ENCODE assay signal across 8 cellular contexts in genomic region chr6:32113386-32114352, GRCh38. TPM values are rescaled to one million over a fixed set of nuclear protein-coding genes. Genes with fewer than 3 reads are reported as not detected.
DNase-seq lines count a peak whose midpoint lies in the region; ATAC-seq and TF ChIP-seq lines count a peak whose summit lies in the region.

No MANE protein-coding gene starts in this region.

- H2AFZ ChIP-seq in PC-9 (no peak overlapping the region), mesenchymal stem cell (ENCODE audit: low read depth, low read length) (no peak overlapping the region)

- peak overlapping the region; percentile 62 for H2BK15ac ChIP-seq in mesenchymal stem cell (ENCODE audit: low read depth, poor library complexity, severe bottlenecking)

- H3K27ac ChIP-seq in PC-9 (no peak overlapping the region), mesenchymal stem cell (ENCODE audit: low read length, poor library complexity, severe bottlenecking) (no peak overlapping the region), upper lobe of right lung (peak overlapping the region; percentile 77)

- H3K79me2 ChIP-seq in PC-9 (ENCODE audit: low read depth): no peaks in the 10 kb centered on the region

- peak overlapping the region in 1 of 2 experiments; percentile 46 for H3K23ac ChIP-seq in mesenchymal stem cell (ENCODE audit: low read length in 2 of 2)

- H4K20me1 ChIP-seq in PC-9 (ENCODE audit: insufficient read depth): no peaks in the 10 kb centered on the region; the same call in 1 of the 2 replicates

- WGBS in mesenchymal stem cell: 80% methylated on average over 7 of the region's 9 CpGs

- peak overlapping the region; percentile 89 for H3K27ac Mint-ChIP-seq in endothelial cell (ENCODE audit: unreplicated experiment)

- H3K18ac ChIP-seq in mesenchymal stem cell (ENCODE audit: low read depth in 1 of 2, low read length in 2 of 2): peak overlapping the region; percentile 67 to 90

- H3K9me3 ChIP-seq in PC-9 (ENCODE audit: insufficient read depth, low read depth) (no peaks in the 10 kb centered on the region), mesenchymal stem cell (ENCODE audit: control insufficient read depth, low read length) (no peaks in the 10 kb centered on the region), upper lobe of right lung (no peaks in the 10 kb centered on the region)

- peaks cover 26% of the 10 kb centered on the region for H3K36me3 Mint-ChIP-seq in endothelial cell (ENCODE audit: low read depth, unreplicated experiment)

- H3F3A ChIP-seq in PC-9 (ENCODE audit: insufficient read depth, low read depth): peaks cover 17% of the 10 kb centered on the region

- peaks cover 12% of the 10 kb centered on the region for H3K27me3 Mint-ChIP-seq in endothelial cell (ENCODE audit: unreplicated experiment)

- peaks cover 41% of the 10 kb centered on the region for H3K4me1 Mint-ChIP-seq in endothelial cell (ENCODE audit: unreplicated experiment)

- H4K8ac ChIP-seq in mesenchymal stem cell (ENCODE audit: low read length): peak overlapping the region; percentile 72

- H2AK5ac ChIP-seq in mesenchymal stem cell (ENCODE audit: low read length, severe bottlenecking): no peak overlapping the region

- H3K4me2 ChIP-seq in PC-9 (no peak overlapping the region), mesenchymal stem cell (ENCODE audit: low read length, poor library complexity, severe bottlenecking) (no peak overlapping the region)

- H3K4me3 ChIP-seq in PC-9 (no peak overlapping the region), mesenchymal stem cell (ENCODE audit: insufficient read depth in 1 of 2, low read depth in 1 of 2, low read length in 2 of 2) (peak overlapping the region in 1 of 2 experiments; percentile 20), upper lobe of right lung (no peak overlapping the region)

- H2BK5ac ChIP-seq in mesenchymal stem cell (ENCODE audit: low read depth, low read length, poor library complexity, severe bottlenecking): no peak overlapping the region

- H3K9ac ChIP-seq in mesenchymal stem cell (ENCODE audit: low read length): peak overlapping the region; percentile 88

- H3K36me3 ChIP-seq in PC-9 (ENCODE audit: low read depth): peaks cover 9% of the 10 kb centered on the region; the same call in 1 of the 2 replicates
- H3K36me3 ChIP-seq in mesenchymal stem cell (ENCODE audit: control insufficient read depth in 1 of 2, insufficient read depth in 2 of 2, low read depth in 1 of 2, low read length in 2 of 2): peaks cover 32 to 49% of the 10 kb centered on the region in 2 experiments
- H3K36me3 ChIP-seq in upper lobe of right lung: peaks cover 33% of the 10 kb centered on the region

- intact Hi-C loops in PC-9 (cut with micrococcal nuclease; ENCODE audit: unreplicated experiment): loop anchor here (1.0 to 2.0 kb wide), 2 partner anchors 26 to 67 kb away; no protein-coding TSS in a partner anchor
- intact Hi-C loops in upper lobe of right lung (cut with DNase I): no loop called here

- POLR2A ChIA-PET in PC-9 (lab: Charles Lee; ENCODE audit: unreplicated experiment): interaction anchor here (0.5 to 0.8 kb wide), 7 partner anchors 23 to 1714 kb away, joined by 3 to 4 read pairs (median 4); no protein-coding TSS in a partner anchor

- H3K79me1 ChIP-seq in mesenchymal stem cell (replicated peaks; ENCODE audit: low read length, poor library complexity, severe bottlenecking): peaks cover 3% of the 10 kb centered on the region

- no TSS peak for BruUV-seq in PC-9 (replicated peaks; lab: Mats Ljungman, UMichigan)

- H3K9me3 Mint-ChIP-seq in endothelial cell (ENCODE audit: unreplicated experiment): no peaks in the 10 kb centered on the region

- H2BK12ac ChIP-seq in mesenchymal stem cell (ENCODE audit: low read length in 2 of 2): peak overlapping the region; percentile 29 to 96

- ATAC-seq in upper lobe of right lung (peak; percentile 77), HG03159 (IDR thresholded peaks at IDR 0.05; ENCODE audit: unreplicated experiment) (no peak), HG03342 (IDR thresholded peaks at IDR 0.05; ENCODE audit: unreplicated experiment) (no peak), HG03045 (IDR thresholded peaks at IDR 0.05; ENCODE audit: unreplicated experiment) (no peak)

- H3K4me3 Mint-ChIP-seq in endothelial cell (ENCODE audit: unreplicated experiment): peak overlapping the region; percentile 47

- H3K4me1 ChIP-seq in PC-9 (replicated peaks; ENCODE audit: insufficient read depth) (peaks cover 21% of the 10 kb centered on the region; the same call in 1 of the 2 replicates), mesenchymal stem cell (ENCODE audit: control insufficient read depth, insufficient read depth, low read depth, low read length) (peaks cover 7% of the 10 kb centered on the region), upper lobe of right lung (peaks cover 42% of the 10 kb centered on the region)

- peak overlapping the region in 1 of 2 experiments; percentile 87 for H3K14ac ChIP-seq in mesenchymal stem cell (ENCODE audit: low read length in 2 of 2)

- no peaks in the 10 kb centered on the region for H3K9me2 ChIP-seq in PC-9 (ENCODE audit: insufficient read depth)

- H3K27me3 ChIP-seq in PC-9 (ENCODE audit: insufficient read depth, low read depth) (no peaks in the 10 kb centered on the region), mesenchymal stem cell (ENCODE audit: control insufficient read depth in 1 of 2, insufficient read depth in 1 of 2, low read length in 2 of 2) (peaks cover 0 to 23% of the 10 kb centered on the region in 2 experiments), upper lobe of right lung (no peaks in the 10 kb centered on the region)

- peak overlapping the region; percentile 82 for H2BK120ac ChIP-seq in mesenchymal stem cell (ENCODE audit: low read depth, low read length)

- H4K91ac ChIP-seq in mesenchymal stem cell (ENCODE audit: low read length): peak overlapping the region; percentile 93

- CTCF ChIA-PET in PC-9 (lab: Charles Lee): interaction anchor here (1.0 kb wide), 1 partner anchor 33 kb away, joined by 3 read pairs; no protein-coding TSS in a partner anchor

- DNase-seq in AG09319 (ENCODE audit: extremely low read depth, low read depth) (peak; percentile 97), PC-9 (peak; percentile 64 to 85), endothelial cell (ENCODE audit: low spot score) (no peak), mesenchymal stem cell (peak; percentile 99), upper lobe of right lung (peak; percentile 79)

- TF ChIP-seq CTCF in AG09319 (IDR thresholded peaks at IDR 0.05; ENCODE audit: low read depth, low read length): peak; percentile 77
- TF ChIP-seq CTCF in PC-9 (conservative IDR thresholded peaks at IDR 0.05): peak; percentile 45; the same call in 1 of the 2 replicates
- no peak for TF ChIP-seq CTCF in endothelial cell (IDR thresholded peaks at IDR 0.05; ENCODE audit: unreplicated experiment)
- TF ChIP-seq CTCF in upper lobe of right lung (IDR thresholded peaks at IDR 0.05): peak; percentile 29

- peak overlapping the region; percentile 68 to 87 for H3K4ac ChIP-seq in mesenchymal stem cell (ENCODE audit: low read depth in 1 of 2, low read length in 2 of 2)

RNA-seq across cellular contexts. Expression of gene TNXB, which starts 4.5 kb away (rescaled TPM):
- total RNA-seq in PC-9 (2021): 15.1 and 22.1 TPM in 2 replicates
- 7.5 TPM for total RNA-seq in endothelial cell (ENCODE audit: unreplicated experiment)
- 3.9 TPM for polyA plus RNA-seq in mesenchymal stem cell (2013, experiment 1 of 2)
- 3.2 TPM for polyA plus RNA-seq in mesenchymal stem cell (2013, experiment 2 of 2)
- total RNA-seq in upper lobe of right lung: 162 TPM

RNA-seq across cellular contexts. Expression of gene ATF6B, which starts 14.4 kb away (rescaled TPM):
- total RNA-seq in PC-9 (2021): 87.2 and 102 TPM in 2 replicates
- total RNA-seq in endothelial cell (ENCODE audit: unreplicated experiment): 72.9 TPM
- polyA plus RNA-seq in mesenchymal stem cell (2013, experiment 1 of 2): 68.3 TPM
- polyA plus RNA-seq in mesenchymal stem cell (2013, experiment 2 of 2): 66.3 TPM
- 78.1 TPM for total RNA-seq in upper lobe of right lung

RNA-seq across cellular contexts. Expression of gene FKBPL, which starts 16.4 kb away (rescaled TPM):
- total RNA-seq in PC-9 (2021): 11.6 and 12.6 TPM in 2 replicates
- 5.2 TPM for total RNA-seq in endothelial cell (ENCODE audit: unreplicated experiment)
- 4.3 TPM for polyA plus RNA-seq in mesenchymal stem cell (2013, experiment 1 of 2)
- polyA plus RNA-seq in mesenchymal stem cell (2013, experiment 2 of 2): 4.3 TPM
- total RNA-seq in upper lobe of right lung: 4.3 TPM

RNA-seq across cellular contexts. Expression of gene PRRT1, which starts 38.1 kb away (rescaled TPM):
- total RNA-seq in PC-9 (2021) (12.6 and 15.9 TPM in 2 replicates), endothelial cell (ENCODE audit: unreplicated experiment) (2.1 TPM), upper lobe of right lung (1.4 TPM)
- polyA plus RNA-seq in mesenchymal stem cell (2013, experiment 1 of 2): 8.0 TPM
- 7.9 TPM for polyA plus RNA-seq in mesenchymal stem cell (2013, experiment 2 of 2)

RNA-seq across cellular contexts. Expression of gene PPT2, which starts 40.3 kb away (rescaled TPM):
- total RNA-seq in PC-9 (2021) (38.2 and 42.5 TPM in 2 replicates), endothelial cell (ENCODE audit: unreplicated experiment) (44.4 TPM), upper lobe of right lung (19.2 TPM)
- polyA plus RNA-seq in mesenchymal stem cell (2013, experiment 1 of 2): 31.6 TPM
- polyA plus RNA-seq in mesenchymal stem cell (2013, experiment 2 of 2): 31.6 TPM
